ENCODE assay signal across 1 cellular context in genomic region chr3:100260081-100260684, GRCh38.
A peak's percentile ranks its signal among the peaks of the same experiment; 100 is the strongest.
TF ChIP-seq lines count a peak whose summit lies in the region.

No MANE protein-coding gene starts in this region.

TF ChIP-seq in HepG2, 621 proteins besides CTCF, POLR2A, EP300 and RAD21 (continued from another document and continues in another):
- TF ChIP-seq, protein P1, sequence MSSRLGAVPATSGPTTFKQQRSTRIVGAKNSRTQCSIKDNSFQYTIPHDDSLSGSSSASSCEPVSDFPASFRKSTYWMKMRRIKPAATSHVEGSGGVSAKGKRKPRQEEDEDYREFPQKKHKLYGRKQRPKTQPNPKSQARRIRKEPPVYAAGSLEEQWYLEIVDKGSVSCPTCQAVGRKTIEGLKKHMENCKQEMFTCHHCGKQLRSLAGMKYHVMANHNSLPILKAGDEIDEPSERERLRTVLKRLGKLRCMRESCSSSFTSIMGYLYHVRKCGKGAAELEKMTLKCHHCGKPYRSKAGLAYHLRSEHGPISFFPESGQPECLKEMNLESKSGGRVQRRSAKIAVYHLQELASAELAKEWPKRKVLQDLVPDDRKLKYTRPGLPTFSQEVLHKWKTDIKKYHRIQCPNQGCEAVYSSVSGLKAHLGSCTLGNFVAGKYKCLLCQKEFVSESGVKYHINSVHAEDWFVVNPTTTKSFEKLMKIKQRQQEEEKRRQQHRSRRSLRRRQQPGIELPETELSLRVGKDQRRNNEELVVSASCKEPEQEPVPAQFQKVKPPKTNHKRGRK (CRISPR knock-in tag; IDR thresholded peaks at IDR 0.05), result no peak
- TF ChIP-seq ZNF260 (CRISPR knock-in tag; IDR thresholded peaks at IDR 0.05; ENCODE audit: borderline replicate concordance, low read depth) (no peak), ZSCAN31 (CRISPR knock-in tag; IDR thresholded peaks at IDR 0.05; ENCODE audit: low read depth) (no peak), HOXA3 (CRISPR knock-in tag; IDR thresholded peaks at IDR 0.05) (no peak), SRY (CRISPR knock-in tag; IDR thresholded peaks at IDR 0.05) (0 out of 2 replicates have a peak, but pooled peaks have one; percentile 21), ZMYM4 (CRISPR knock-in tag; IDR thresholded peaks at IDR 0.05) (no peak), ZNF33B (CRISPR knock-in tag; IDR thresholded peaks at IDR 0.05) (peak; percentile 17; the same call in 1 of the 2 replicates), BCL3 (CRISPR knock-in tag; IDR thresholded peaks at IDR 0.05) (no peak), PHF8 (CRISPR knock-in tag; IDR thresholded peaks at IDR 0.05) (no peak), ZNF292 (CRISPR knock-in tag; IDR thresholded peaks at IDR 0.05; ENCODE audit: borderline replicate concordance, low read depth) (no peak), ZNF547 (CRISPR knock-in tag; IDR thresholded peaks at IDR 0.05) (no peak), CBX2 (IDR thresholded peaks at IDR 0.05; ENCODE audit: low read depth, low read length) (no peak), CBX2 (CRISPR knock-in tag; IDR thresholded peaks at IDR 0.05; ENCODE audit: low read depth) (no peak), GLI4 (CRISPR knock-in tag; IDR thresholded peaks at IDR 0.05; ENCODE audit: borderline replicate concordance) (no peak), HMGA1 (CRISPR knock-in tag; conservative IDR thresholded peaks at IDR 0.05) (no peak), ZNF546 (CRISPR knock-in tag; conservative IDR thresholded peaks at IDR 0.05) (no peak), KMT2B (CRISPR knock-in tag; IDR thresholded peaks at IDR 0.05) (no peak), ZZZ3 (CRISPR knock-in tag; IDR thresholded peaks at IDR 0.05; ENCODE audit: borderline replicate concordance) (no peak), GFI1 (CRISPR knock-in tag; IDR thresholded peaks at IDR 0.05; ENCODE audit: borderline replicate concordance) (0 out of 2 replicates have a peak, but pooled peaks have one; percentile 10), ZMAT3 (CRISPR knock-in tag; conservative IDR thresholded peaks at IDR 0.05) (0 out of 2 replicates have a peak, but pooled peaks have one; percentile 10), CBX1 (IDR thresholded peaks at IDR 0.05; ENCODE audit: low read depth) (peak; percentile 29), HMG20A (CRISPR knock-in tag; IDR thresholded peaks at IDR 0.05; ENCODE audit: borderline replicate concordance) (0 out of 2 replicates have a peak, but pooled peaks have one; percentile 1), SETDB1 (CRISPR knock-in tag; IDR thresholded peaks at IDR 0.05; ENCODE audit: borderline replicate concordance) (no peak), TFDP1 (CRISPR knock-in tag; IDR thresholded peaks at IDR 0.05; ENCODE audit: borderline replicate concordance) (no peak; the same call in 1 of the 2 replicates), POLR2G (IDR thresholded peaks at IDR 0.05; ENCODE audit: low read depth, low read length) (peak; percentile 67), ZNF549 (CRISPR knock-in tag; IDR thresholded peaks at IDR 0.05) (no peak), ZC3H4 (CRISPR knock-in tag; IDR thresholded peaks at IDR 0.05; ENCODE audit: borderline replicate concordance) (no peak), MLLT10 (CRISPR knock-in tag; IDR thresholded peaks at IDR 0.05) (no peak), TOPORS (CRISPR knock-in tag; IDR thresholded peaks at IDR 0.05) (no peak), ZNF232 (CRISPR knock-in tag; IDR thresholded peaks at IDR 0.05; ENCODE audit: borderline replicate concordance) (no peak), TOE1 (CRISPR knock-in tag; IDR thresholded peaks at IDR 0.05) (no peak), ZSCAN25 (CRISPR knock-in tag; IDR thresholded peaks at IDR 0.05) (0 out of 2 replicates have a peak, but pooled peaks have one; percentile 8), DNMT3B (CRISPR knock-in tag; conservative IDR thresholded peaks at IDR 0.05) (no peak), PRMT3 (CRISPR knock-in tag; IDR thresholded peaks at IDR 0.05; ENCODE audit: borderline replicate concordance, low read depth) (no peak), BCLAF1 (IDR thresholded peaks at IDR 0.05) (no peak), ZFP37 (CRISPR knock-in tag; IDR thresholded peaks at IDR 0.05; ENCODE audit: borderline replicate concordance) (no peak)
- TF ChIP-seq, protein P2, sequence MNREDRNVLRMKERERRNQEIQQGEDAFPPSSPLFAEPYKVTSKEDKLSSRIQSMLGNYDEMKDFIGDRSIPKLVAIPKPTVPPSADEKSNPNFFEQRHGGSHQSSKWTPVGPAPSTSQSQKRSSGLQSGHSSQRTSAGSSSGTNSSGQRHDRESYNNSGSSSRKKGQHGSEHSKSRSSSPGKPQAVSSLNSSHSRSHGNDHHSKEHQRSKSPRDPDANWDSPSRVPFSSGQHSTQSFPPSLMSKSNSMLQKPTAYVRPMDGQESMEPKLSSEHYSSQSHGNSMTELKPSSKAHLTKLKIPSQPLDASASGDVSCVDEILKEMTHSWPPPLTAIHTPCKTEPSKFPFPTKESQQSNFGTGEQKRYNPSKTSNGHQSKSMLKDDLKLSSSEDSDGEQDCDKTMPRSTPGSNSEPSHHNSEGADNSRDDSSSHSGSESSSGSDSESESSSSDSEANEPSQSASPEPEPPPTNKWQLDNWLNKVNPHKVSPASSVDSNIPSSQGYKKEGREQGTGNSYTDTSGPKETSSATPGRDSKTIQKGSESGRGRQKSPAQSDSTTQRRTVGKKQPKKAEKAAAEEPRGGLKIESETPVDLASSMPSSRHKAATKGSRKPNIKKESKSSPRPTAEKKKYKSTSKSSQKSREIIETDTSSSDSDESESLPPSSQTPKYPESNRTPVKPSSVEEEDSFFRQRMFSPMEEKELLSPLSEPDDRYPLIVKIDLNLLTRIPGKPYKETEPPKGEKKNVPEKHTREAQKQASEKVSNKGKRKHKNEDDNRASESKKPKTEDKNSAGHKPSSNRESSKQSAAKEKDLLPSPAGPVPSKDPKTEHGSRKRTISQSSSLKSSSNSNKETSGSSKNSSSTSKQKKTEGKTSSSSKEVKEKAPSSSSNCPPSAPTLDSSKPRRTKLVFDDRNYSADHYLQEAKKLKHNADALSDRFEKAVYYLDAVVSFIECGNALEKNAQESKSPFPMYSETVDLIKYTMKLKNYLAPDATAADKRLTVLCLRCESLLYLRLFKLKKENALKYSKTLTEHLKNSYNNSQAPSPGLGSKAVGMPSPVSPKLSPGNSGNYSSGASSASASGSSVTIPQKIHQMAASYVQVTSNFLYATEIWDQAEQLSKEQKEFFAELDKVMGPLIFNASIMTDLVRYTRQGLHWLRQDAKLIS (CRISPR knock-in tag; IDR thresholded peaks at IDR 0.05), result no peak
- TF ChIP-seq, protein P3, sequence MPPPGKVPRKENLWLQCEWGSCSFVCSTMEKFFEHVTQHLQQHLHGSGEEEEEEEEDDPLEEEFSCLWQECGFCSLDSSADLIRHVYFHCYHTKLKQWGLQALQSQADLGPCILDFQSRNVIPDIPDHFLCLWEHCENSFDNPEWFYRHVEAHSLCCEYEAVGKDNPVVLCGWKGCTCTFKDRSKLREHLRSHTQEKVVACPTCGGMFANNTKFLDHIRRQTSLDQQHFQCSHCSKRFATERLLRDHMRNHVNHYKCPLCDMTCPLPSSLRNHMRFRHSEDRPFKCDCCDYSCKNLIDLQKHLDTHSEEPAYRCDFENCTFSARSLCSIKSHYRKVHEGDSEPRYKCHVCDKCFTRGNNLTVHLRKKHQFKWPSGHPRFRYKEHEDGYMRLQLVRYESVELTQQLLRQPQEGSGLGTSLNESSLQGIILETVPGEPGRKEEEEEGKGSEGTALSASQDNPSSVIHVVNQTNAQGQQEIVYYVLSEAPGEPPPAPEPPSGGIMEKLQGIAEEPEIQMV (CRISPR knock-in tag; IDR thresholded peaks at IDR 0.05; ENCODE audit: low read depth), result no peak
- TF ChIP-seq, protein P4, sequence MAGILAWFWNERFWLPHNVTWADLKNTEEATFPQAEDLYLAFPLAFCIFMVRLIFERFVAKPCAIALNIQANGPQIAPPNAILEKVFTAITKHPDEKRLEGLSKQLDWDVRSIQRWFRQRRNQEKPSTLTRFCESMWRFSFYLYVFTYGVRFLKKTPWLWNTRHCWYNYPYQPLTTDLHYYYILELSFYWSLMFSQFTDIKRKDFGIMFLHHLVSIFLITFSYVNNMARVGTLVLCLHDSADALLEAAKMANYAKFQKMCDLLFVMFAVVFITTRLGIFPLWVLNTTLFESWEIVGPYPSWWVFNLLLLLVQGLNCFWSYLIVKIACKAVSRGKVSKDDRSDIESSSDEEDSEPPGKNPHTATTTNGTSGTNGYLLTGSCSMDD (CRISPR knock-in tag; IDR thresholded peaks at IDR 0.05), result no peak
- TF ChIP-seq, protein P5, sequence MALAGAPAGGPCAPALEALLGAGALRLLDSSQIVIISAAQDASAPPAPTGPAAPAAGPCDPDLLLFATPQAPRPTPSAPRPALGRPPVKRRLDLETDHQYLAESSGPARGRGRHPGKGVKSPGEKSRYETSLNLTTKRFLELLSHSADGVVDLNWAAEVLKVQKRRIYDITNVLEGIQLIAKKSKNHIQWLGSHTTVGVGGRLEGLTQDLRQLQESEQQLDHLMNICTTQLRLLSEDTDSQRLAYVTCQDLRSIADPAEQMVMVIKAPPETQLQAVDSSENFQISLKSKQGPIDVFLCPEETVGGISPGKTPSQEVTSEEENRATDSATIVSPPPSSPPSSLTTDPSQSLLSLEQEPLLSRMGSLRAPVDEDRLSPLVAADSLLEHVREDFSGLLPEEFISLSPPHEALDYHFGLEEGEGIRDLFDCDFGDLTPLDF (CRISPR knock-in tag; IDR thresholded peaks at IDR 0.05), result no peak
- TF ChIP-seq, protein P6, sequence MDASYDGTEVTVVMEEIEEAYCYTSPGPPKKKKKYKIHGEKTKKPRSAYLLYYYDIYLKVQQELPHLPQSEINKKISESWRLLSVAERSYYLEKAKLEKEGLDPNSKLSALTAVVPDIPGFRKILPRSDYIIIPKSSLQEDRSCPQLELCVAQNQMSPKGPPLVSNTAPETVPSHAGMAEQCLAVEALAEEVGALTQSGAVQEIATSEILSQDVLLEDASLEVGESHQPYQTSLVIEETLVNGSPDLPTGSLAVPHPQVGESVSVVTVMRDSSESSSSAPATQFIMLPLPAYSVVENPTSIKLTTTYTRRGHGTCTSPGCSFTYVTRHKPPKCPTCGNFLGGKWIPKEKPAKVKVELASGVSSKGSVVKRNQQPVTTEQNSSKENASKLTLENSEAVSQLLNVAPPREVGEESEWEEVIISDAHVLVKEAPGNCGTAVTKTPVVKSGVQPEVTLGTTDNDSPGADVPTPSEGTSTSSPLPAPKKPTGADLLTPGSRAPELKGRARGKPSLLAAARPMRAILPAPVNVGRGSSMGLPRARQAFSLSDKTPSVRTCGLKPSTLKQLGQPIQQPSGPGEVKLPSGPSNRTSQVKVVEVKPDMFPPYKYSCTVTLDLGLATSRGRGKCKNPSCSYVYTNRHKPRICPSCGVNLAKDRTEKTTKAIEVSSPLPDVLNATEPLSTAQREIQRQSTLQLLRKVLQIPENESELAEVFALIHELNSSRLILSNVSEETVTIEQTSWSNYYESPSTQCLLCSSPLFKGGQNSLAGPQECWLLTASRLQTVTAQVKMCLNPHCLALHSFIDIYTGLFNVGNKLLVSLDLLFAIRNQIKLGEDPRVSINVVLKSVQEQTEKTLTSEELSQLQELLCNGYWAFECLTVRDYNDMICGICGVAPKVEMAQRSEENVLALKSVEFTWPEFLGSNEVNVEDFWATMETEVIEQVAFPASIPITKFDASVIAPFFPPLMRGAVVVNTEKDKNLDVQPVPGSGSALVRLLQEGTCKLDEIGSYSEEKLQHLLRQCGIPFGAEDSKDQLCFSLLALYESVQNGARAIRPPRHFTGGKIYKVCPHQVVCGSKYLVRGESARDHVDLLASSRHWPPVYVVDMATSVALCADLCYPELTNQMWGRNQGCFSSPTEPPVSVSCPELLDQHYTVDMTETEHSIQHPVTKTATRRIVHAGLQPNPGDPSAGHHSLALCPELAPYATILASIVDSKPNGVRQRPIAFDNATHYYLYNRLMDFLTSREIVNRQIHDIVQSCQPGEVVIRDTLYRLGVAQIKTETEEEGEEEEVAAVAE (CRISPR knock-in tag; IDR thresholded peaks at IDR 0.05; ENCODE audit: borderline replicate concordance), result no peak
- TF ChIP-seq, protein P7, sequence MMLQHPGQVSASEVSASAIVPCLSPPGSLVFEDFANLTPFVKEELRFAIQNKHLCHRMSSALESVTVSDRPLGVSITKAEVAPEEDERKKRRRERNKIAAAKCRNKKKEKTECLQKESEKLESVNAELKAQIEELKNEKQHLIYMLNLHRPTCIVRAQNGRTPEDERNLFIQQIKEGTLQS (CRISPR knock-in tag; IDR thresholded peaks at IDR 0.05), result no peak
